2 cellular contexts compared by ENCODE assay signal in genomic region chr14:93072659-93073365, GRCh38.
TF ChIP-seq lines count a peak whose summit lies in the region.

No MANE protein-coding gene starts in this region.

TF ChIP-seq in IMR-90, 13 proteins besides CTCF, POLR2A, EP300 and RAD21:
- no peak for TF ChIP-seq NFE2L2 (IDR thresholded peaks at IDR 0.05; ENCODE audit: low read depth, low read length)
- no peak for TF ChIP-seq FOS (IDR thresholded peaks at IDR 0.05; ENCODE audit: low read depth, low read length)
- no peak for TF ChIP-seq MXI1 (IDR thresholded peaks at IDR 0.05; ENCODE audit: borderline replicate concordance, low read depth, low read length)
- no peak for TF ChIP-seq RFX5 (IDR thresholded peaks at IDR 0.05; ENCODE audit: low read depth, low read length)
- TF ChIP-seq CHD1 (IDR thresholded peaks at IDR 0.05; ENCODE audit: low read depth, low read length) = no peak
- TF ChIP-seq SMC3 (IDR thresholded peaks at IDR 0.05; ENCODE audit: low read depth, low read length) = no peak
- TF ChIP-seq USF2 (IDR thresholded peaks at IDR 0.05; ENCODE audit: low read depth, low read length) = no peak
- TF ChIP-seq CEBPB (IDR thresholded peaks at IDR 0.05; ENCODE audit: low read depth, low read length) = no peak

TF ChIP-seq in H1, 55 proteins besides CTCF, POLR2A, EP300 and RAD21:
- no peak for TF ChIP-seq RNF2 (IDR thresholded peaks at IDR 0.05; ENCODE audit: borderline replicate concordance, low read depth, low read length, missing control alignments, poor library complexity, severe bottlenecking)
- no peak for TF ChIP-seq TCF12 (IDR thresholded peaks at IDR 0.05; ENCODE audit: low read depth, low read length)
- no peak for TF ChIP-seq CREB1 (IDR thresholded peaks at IDR 0.05)
- no peak for TF ChIP-seq PHF8 (conservative IDR thresholded peaks at IDR 0.05; ENCODE audit: low read depth, low read length)
- no peak for TF ChIP-seq KDM1A (IDR thresholded peaks at IDR 0.05; ENCODE audit: borderline replicate concordance, low read length)
- TF ChIP-seq BRCA1 (IDR thresholded peaks at IDR 0.05; ENCODE audit: low read depth, low read length) = no peak
- no peak for TF ChIP-seq E2F6 (IDR thresholded peaks at IDR 0.05)
- TF ChIP-seq BACH1 (IDR thresholded peaks at IDR 0.05; ENCODE audit: low read length) = no peak
- no peak for TF ChIP-seq RFX5 (IDR thresholded peaks at IDR 0.05; ENCODE audit: borderline replicate concordance, low read depth, low read length)
- TF ChIP-seq SIN3A (conservative IDR thresholded peaks at IDR 0.05 in 1 of 2, IDR thresholded peaks at IDR 0.05 in 1 of 2; ENCODE audit: low read depth in 1 of 2, low read length in 2 of 2) = no peak
- TF ChIP-seq SP4 (IDR thresholded peaks at IDR 0.05; ENCODE audit: low read length) = no peak
- no peak for TF ChIP-seq SRF (IDR thresholded peaks at IDR 0.05; ENCODE audit: low read depth, low read length)
- no peak for TF ChIP-seq POU5F1 (IDR thresholded peaks at IDR 0.05; ENCODE audit: low read depth, low read length)
